In genomic region chr16:56203052-56203451, GRCh38 we compare ENCODE assay signal across 9 cellular contexts. TPM values are rescaled to one million over a fixed set of nuclear protein-coding genes. Genes with fewer than 3 reads are reported as not detected.
DNase-seq lines count a peak whose midpoint lies in the region; ATAC-seq and TF ChIP-seq lines count a peak whose summit lies in the region.
"Had no signal": no experiment of that assay in that cellular context is flagged by ENCODE, and none has a peak within 500 bp of the region (broad histone marks: within the 10 kb centered on the region; RNA-seq: fewer than 3 reads in every experiment).

No MANE protein-coding gene starts in this region.

- no peaks in the 10 kb centered on the region for H3K4me1 ChIP-seq in CD4-positive, CD25-positive, alpha-beta regulatory T cell (ENCODE audit: control insufficient read depth, insufficient read depth, low read length, poor library complexity, severe bottlenecking)

- peaks cover 3% of the 10 kb centered on the region for H3K27me3 ChIP-seq in CD4-positive, CD25-positive, alpha-beta regulatory T cell (ENCODE audit: control insufficient read depth, insufficient read depth, low read length)
- no peaks in the 10 kb centered on the region for H3K27me3 ChIP-seq in dorsolateral prefrontal cortex
- H3K27me3 ChIP-seq: tibial artery had no signal

- no peak overlapping the region for H3K4me3 Mint-ChIP-seq in CD4-positive, CD25-positive, alpha-beta regulatory T cell
- H3K4me3 Mint-ChIP-seq in T-helper 17 cell (no peak overlapping the region), progenitor cell of endocrine pancreas (ENCODE audit: low read depth) (no peak overlapping the region)

- H3K27ac Mint-ChIP-seq in CD4-positive, CD25-positive, alpha-beta regulatory T cell: no peak overlapping the region
- H3K27ac Mint-ChIP-seq in T-helper 17 cell (no peak overlapping the region), progenitor cell of endocrine pancreas (no peak overlapping the region)

- no peaks in the 10 kb centered on the region for H3K9me3 Mint-ChIP-seq in CD4-positive, CD25-positive, alpha-beta regulatory T cell
- H3K9me3 Mint-ChIP-seq in progenitor cell of endocrine pancreas (ENCODE audit: low read depth): no peaks in the 10 kb centered on the region

- peak in 50 of 56 donors; percentile 15 to 61 (median 40) for TF ChIP-seq CTCF in dorsolateral prefrontal cortex (IDR thresholded peaks at IDR 0.05 in 54 of 56, conservative IDR thresholded peaks at IDR 0.05 in 2 of 56; ENCODE audit: low read depth in 1 of 56, partially characterized antibody in 56 of 56)
- peak; percentile 38 for TF ChIP-seq CTCF in progenitor cell of endocrine pancreas (IDR thresholded peaks at IDR 0.05; ENCODE audit: unreplicated experiment)

- peak in 1 of 3 donors; percentile 41 for DNase-seq in CD4-positive, CD25-positive, alpha-beta regulatory T cell
- peak in 2 of 3 donors; percentile 25 to 36 for DNase-seq in T-helper 17 cell
- peak in 2 of 10 donors; percentile 51 for DNase-seq in dorsolateral prefrontal cortex
- no peak for DNase-seq in progenitor cell of endocrine pancreas (ENCODE audit: low spot score, unreplicated experiment)
- DNase-seq in inferior parietal cortex (ENCODE audit: extremely low spot score): no peak
- DNase-seq in NCI-H1092 (lab: John Stamatoyannopoulos, UW): no peak

- no peak overlapping the region for H3K4me3 ChIP-seq in CD4-positive, CD25-positive, alpha-beta regulatory T cell (ENCODE audit: low read depth, low read length)
- no peak overlapping the region for H3K4me3 ChIP-seq in dorsolateral prefrontal cortex
- H3K4me3 ChIP-seq: tibial artery had no signal

- H3K27me3 Mint-ChIP-seq in CD4-positive, CD25-positive, alpha-beta regulatory T cell: peaks cover 15% of the 10 kb centered on the region
- H3K27me3 Mint-ChIP-seq in T-helper 17 cell: no peaks in the 10 kb centered on the region
- H3K27me3 Mint-ChIP-seq in progenitor cell of endocrine pancreas: peaks cover 10% of the 10 kb centered on the region

- H3K27ac ChIP-seq in CD4-positive, CD25-positive, alpha-beta regulatory T cell (ENCODE audit: insufficient read depth, low read length, poor library complexity, severe bottlenecking): no peak overlapping the region
- H3K27ac ChIP-seq in dorsolateral prefrontal cortex: peak overlapping the region in 37 of 59 donors; percentile 1 to 70 (median 27)
- H3K27ac ChIP-seq: tibial artery had no signal

- no peaks in the 10 kb centered on the region for H3K9me3 ChIP-seq in CD4-positive, CD25-positive, alpha-beta regulatory T cell (ENCODE audit: control insufficient read depth in 2 of 2, low read length in 2 of 2)
- no peaks in the 10 kb centered on the region for H3K9me3 ChIP-seq in T-helper 17 cell (ENCODE audit: control insufficient read depth, low read length, poor library complexity, severe bottlenecking)
- H3K9me3 ChIP-seq: tibial artery had no signal

- H3K36me3 Mint-ChIP-seq in CD4-positive, CD25-positive, alpha-beta regulatory T cell: no peaks in the 10 kb centered on the region
- H3K36me3 Mint-ChIP-seq in T-helper 17 cell (ENCODE audit: low read depth): peaks cover 5% of the 10 kb centered on the region
- no peaks in the 10 kb centered on the region for H3K36me3 Mint-ChIP-seq in progenitor cell of endocrine pancreas (ENCODE audit: insufficient read depth)

- ATAC-seq in CD4-positive, CD25-positive, alpha-beta regulatory T cell (ENCODE audit: low read depth in 2 of 2): peak; percentile 59 to 63
- ATAC-seq in GM19023 (IDR thresholded peaks at IDR 0.05; ENCODE audit: unreplicated experiment) (peak; percentile 74), HG03354 (IDR thresholded peaks at IDR 0.05; ENCODE audit: poor library complexity, severe bottlenecking, unreplicated experiment) (peak; percentile 84), T-helper 17 cell (peak; percentile 95)

- peaks cover 0 to 13% (median 4%) of the 10 kb centered on the region in 4 donors for H3K4me1 Mint-ChIP-seq in CD4-positive, CD25-positive, alpha-beta regulatory T cell
- peaks cover 17% of the 10 kb centered on the region for H3K4me1 Mint-ChIP-seq in T-helper 17 cell
- H3K4me1 Mint-ChIP-seq in progenitor cell of endocrine pancreas (ENCODE audit: low read depth): no peaks in the 10 kb centered on the region

- intact Hi-C loops in dorsolateral prefrontal cortex (cut with DNase I): no loop called here

- H3K36me3 ChIP-seq in CD4-positive, CD25-positive, alpha-beta regulatory T cell (ENCODE audit: control insufficient read depth, insufficient read depth, low read length): no peaks in the 10 kb centered on the region
- H3K36me3 ChIP-seq: tibial artery had no signal

RNA-seq across cellular contexts. Expression of gene GNAO1, which starts 11.8 kb away (rescaled TPM):
- total RNA-seq in CD4-positive, CD25-positive, alpha-beta regulatory T cell: 3.0 TPM
- not detected for polyA plus RNA-seq in CD4-positive, CD25-positive, alpha-beta regulatory T cell
- total RNA-seq in T-helper 17 cell: 1 to 10 TPM; 7.0 to 7.2 TPM
- 100 to 1,000 TPM; 319 to 543 (median 428) TPM for total RNA-seq in dorsolateral prefrontal cortex
- total RNA-seq in progenitor cell of endocrine pancreas: 13.6 and 14.6 TPM in 2 replicates

Comparison
In these comparisons a context has a peak if more than half of its experiments do, and no peak if none do; other contexts are left out.
1. DNase-seq: peak in T-helper 17 cell (2 of 3); none in progenitor cell of endocrine pancreas (single experiment), inferior parietal cortex (single experiment) and NCI-H1092 (single experiment).
2. RNA of gene GNAO1, which starts 11.8 kb away (total RNA-seq): 319 to 543 TPM in dorsolateral prefrontal cortex; 13.6 to 14.6 TPM in progenitor cell of endocrine pancreas, 7.0 to 7.2 TPM in T-helper 17 cell and 3.0 TPM in CD4-positive, CD25-positive, alpha-beta regulatory T cell (single experiment); every median in the first group is over 10 times any median in the second.
3. Peak in every context shown above with its lines, with median percentiles within 50 percentile points of each other: ATAC-seq.